ENCODE assay signal across 15 cellular contexts in genomic region chr5:165502893-165503696, GRCh38.
DNase-seq lines count a peak whose midpoint lies in the region; ATAC-seq and TF ChIP-seq lines count a peak whose summit lies in the region.
"Had no signal": no experiment of that assay in that cellular context is flagged by ENCODE, and none has a peak within 500 bp of the region (broad histone marks: within the 10 kb centered on the region; RNA-seq: fewer than 3 reads in every experiment).

No MANE protein-coding gene starts in this region.

- H3K36me3 ChIP-seq in esophagus muscularis mucosa (no peaks in the 10 kb centered on the region), rectal smooth muscle tissue (ENCODE audit: control insufficient read depth, insufficient read depth, low read length) (no peaks in the 10 kb centered on the region), BE2C (no peaks in the 10 kb centered on the region)
- H3K36me3 ChIP-seq: Peyer's patch had no signal

- DNase-seq in HS-5 (ENCODE audit: low read depth) (peak; percentile 11), SK-MEL-5 (ENCODE audit: low read depth, low spot score) (peak; percentile 3), esophagus muscularis mucosa (ENCODE audit: extremely low spot score) (no peak), BE2C (no peak)
- no peak for DNase-seq in activated CD4-positive, alpha-beta T cell treated with anti-CD3 and anti-CD28 coated beads for 1 hour
- DNase-seq: CD4-positive, alpha-beta T cell; central memory CD4-positive, alpha-beta T cell; H7; NCI-H1105 treated with DMSO at 0.1 percent for 48 hours; Peyer's patch; stimulated activated naive CD8-positive, alpha-beta T cell treated with anti-CD3 and anti-CD28 coated beads, Interleukin-15, Interleukin-2, amounts not matched to agents 100 U/mL and 50 U/mL, for 24 hours; T-cell had no signal

- H3K9me3 ChIP-seq in esophagus muscularis mucosa (peaks cover 0 to 7% (median 1%) of the 10 kb centered on the region in 4 donors), BE2C (no peaks in the 10 kb centered on the region)

- no peak for ATAC-seq in HG02970 (IDR thresholded peaks at IDR 0.05; ENCODE audit: low FRiP score, unreplicated experiment)
- ATAC-seq: activated naive CD4-positive, alpha-beta T cell treated with anti-CD3 and anti-CD28 coated beads, Interleukin-2, amount 50 U/mL, for 72 hours; stimulated activated naive CD8-positive, alpha-beta T cell treated with anti-CD3 and anti-CD28 coated beads, Interleukin-15, Interleukin-2, amounts not matched to agents 100 U/mL and 50 U/mL, for 24 hours; T-cell had no signal

- no peak overlapping the region for H3K9ac ChIP-seq in rectal smooth muscle tissue (ENCODE audit: low read length)

- H3K27me3 ChIP-seq in esophagus muscularis mucosa = no peaks in the 10 kb centered on the region
- H3K27me3 ChIP-seq in rectal smooth muscle tissue (ENCODE audit: control insufficient read depth, insufficient read depth, low read length) = no peaks in the 10 kb centered on the region
- no peaks in the 10 kb centered on the region for H3K27me3 ChIP-seq in BE2C
- H3K27me3 ChIP-seq: Peyer's patch had no signal

- TF ChIP-seq CTCF in esophagus muscularis mucosa (IDR thresholded peaks at IDR 0.05) = no peak
- no peak for TF ChIP-seq CTCF in BE2C (IDR thresholded peaks at IDR 0.05; ENCODE audit: low read depth, low read length)

- in situ Hi-C loops in SK-MEL-5 (cut with HindIII; ENCODE audit: low pct_unique_long_range_greater_than_20kb, low sequenced_read_pairs) = no loop called here

- TF ChIP-seq POLR2A in esophagus muscularis mucosa (IDR thresholded peaks at IDR 0.05; ENCODE audit: low read depth) = no peak

- no peak overlapping the region for H3K27ac ChIP-seq in esophagus muscularis mucosa (replicated peaks in 1 of 4)
- no peak overlapping the region for H3K27ac ChIP-seq in rectal smooth muscle tissue (ENCODE audit: low read depth, low read length)
- H3K27ac ChIP-seq: Peyer's patch had no signal

- TF ChIP-seq EP300 in esophagus muscularis mucosa (IDR thresholded peaks at IDR 0.05) = no peak

- H3K4me1 ChIP-seq in esophagus muscularis mucosa (no peaks in the 10 kb centered on the region), rectal smooth muscle tissue (ENCODE audit: control insufficient read depth, insufficient read depth, low read length) (no peaks in the 10 kb centered on the region), BE2C (no peaks in the 10 kb centered on the region)
- H3K4me1 ChIP-seq: Peyer's patch had no signal

- WGBS in esophagus muscularis mucosa = 67% methylated on average over 11 of the region's 11 CpGs

- intact Hi-C loops in esophagus muscularis mucosa (cut with DNase I) = no loop called here

- H3K4me3 ChIP-seq in esophagus muscularis mucosa (peak overlapping the region in 3 of 4 donors; percentile 3 to 24 (median 17)), rectal smooth muscle tissue (ENCODE audit: low read length) (peak overlapping the region; percentile 15), BE2C (ENCODE audit: low read depth, low read length) (no peak overlapping the region)
- H3K4me3 ChIP-seq: Peyer's patch had no signal

Comparison
In these comparisons a context has a peak if more than half of its experiments do, and no peak if none do; other contexts are left out.
1. DNase-seq: peak in HS-5 (single experiment) and SK-MEL-5 (single experiment); none in esophagus muscularis mucosa (single experiment), activated CD4-positive, alpha-beta T cell treated with anti-CD3 and anti-CD28 coated beads for 1 hour (single experiment) and BE2C (single experiment).